Comparison of ENCODE assay signal across 20 cellular contexts in the genomic region with DNA sequence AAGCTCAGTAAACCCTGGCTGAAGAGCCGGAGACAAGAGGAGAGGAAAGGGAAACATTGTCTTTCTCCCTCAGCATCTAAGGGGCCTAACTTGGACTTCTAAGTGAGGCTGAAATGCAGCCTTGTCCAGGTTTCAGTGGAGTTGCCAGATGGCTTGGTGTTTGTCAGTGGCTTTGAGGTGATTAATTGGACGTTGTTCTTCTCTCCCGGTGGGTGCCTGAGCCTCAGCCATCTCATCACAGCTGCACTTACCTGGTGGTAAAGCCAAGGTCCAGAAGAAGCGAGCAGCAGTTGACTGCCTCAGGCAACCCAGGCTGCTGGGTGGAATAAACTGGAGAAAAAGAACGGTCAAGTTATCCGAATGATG.
"Had no signal": no experiment of that assay in that cellular context is flagged by ENCODE, and none has a peak within 500 bp of the region (broad histone marks: within the 10 kb centered on the region; RNA-seq: fewer than 3 reads in every experiment).

No MANE protein-coding gene starts in this region.

- H3K9me3 Mint-ChIP-seq: activated naive CD4-positive, alpha-beta T cell treated with anti-CD3 and anti-CD28 coated beads, Interleukin-2, amount 50 U/mL, for 24 hours; activated T-cell treated with anti-CD3 and anti-CD28 coated beads, Interleukin-2, amount 50 U/mL, for 24 hours; natural killer cell had no signal

- H3K4me1 ChIP-seq: adrenal gland, colonic mucosa, esophagus squamous epithelium, foreskin keratinocyte, thyroid gland had no signal

- H3K4me1 Mint-ChIP-seq: activated CD8-positive, alpha-beta memory T cell treated with anti-CD3 and anti-CD28 coated beads, Interleukin-2, amount 10 ng/mL, durations not matched to agents 7 days and 5 days; activated naive CD4-positive, alpha-beta T cell treated with anti-CD3 and anti-CD28 coated beads, Interleukin-2, amount 50 U/mL, for 24 hours; memory B cell; natural killer cell had no signal

- FAIRE-seq: urothelium cell line had no signal

- H3K36me3 Mint-ChIP-seq: activated CD4-positive, alpha-beta memory T cell treated with anti-CD3 and anti-CD28 coated beads for 36 hours; activated CD8-positive, alpha-beta memory T cell treated with anti-CD3 and anti-CD28 coated beads, Interleukin-2, amount 10 ng/mL, durations not matched to agents 7 days and 5 days; activated naive CD4-positive, alpha-beta T cell treated with anti-CD3 and anti-CD28 coated beads, Interleukin-2, amount 50 U/mL, for 24 hours; memory B cell; natural killer cell had no signal

- H3K4me3 ChIP-seq: adrenal gland, cardiac muscle cell, colonic mucosa, esophagus squamous epithelium, thyroid gland had no signal

- H3K36me3 ChIP-seq: adrenal gland, cardiac muscle cell, colonic mucosa, esophagus squamous epithelium, thyroid gland had no signal

- H3K27ac ChIP-seq: adrenal gland, cardiac muscle cell, colonic mucosa, esophagus squamous epithelium, foreskin keratinocyte, thyroid gland, VCaP had no signal

- ATAC-seq: activated CD8-positive, alpha-beta memory T cell treated with anti-CD3 and anti-CD28 coated beads, Interleukin-2, amount 10 ng/mL, durations not matched to agents 7 days and 5 days; left ventricle myocardium superior; natural killer cell had no signal

- H3K27ac Mint-ChIP-seq: activated CD4-positive, alpha-beta memory T cell treated with anti-CD3 and anti-CD28 coated beads for 36 hours; activated CD8-positive, alpha-beta memory T cell treated with anti-CD3 and anti-CD28 coated beads, Interleukin-2, amount 10 ng/mL, durations not matched to agents 7 days and 5 days; activated naive CD4-positive, alpha-beta T cell treated with anti-CD3 and anti-CD28 coated beads, Interleukin-2, amount 50 U/mL, for 24 hours; activated T-cell treated with anti-CD3 and anti-CD28 coated beads, Interleukin-2, amount 50 U/mL, for 24 hours; memory B cell; natural killer cell had no signal

- H3K27me3 ChIP-seq: adrenal gland, cardiac muscle cell, colonic mucosa, thyroid gland had no signal

- DNase-seq: activated CD4-positive, alpha-beta memory T cell treated with anti-CD3 and anti-CD28 coated beads for 36 hours; activated CD8-positive, alpha-beta memory T cell treated with anti-CD3 and anti-CD28 coated beads, Interleukin-2, amount 10 ng/mL, durations not matched to agents 7 days and 5 days; activated effector memory CD4-positive, alpha-beta T cell treated with Interleukin-2 at 50 U/mL for 16 hours; activated T-cell treated with anti-CD3 and anti-CD28 coated beads, Interleukin-2, amount 50 U/mL, for 24 hours; adrenal gland; colonic mucosa; effector CD4-positive, alpha-beta T cell; esophagus squamous epithelium; foreskin keratinocyte; left ventricle myocardium superior; natural killer cell; retina; T-helper 9 cell; thyroid gland had no signal

- H3K4me3 Mint-ChIP-seq: activated CD4-positive, alpha-beta memory T cell treated with anti-CD3 and anti-CD28 coated beads for 36 hours; activated CD8-positive, alpha-beta memory T cell treated with anti-CD3 and anti-CD28 coated beads, Interleukin-2, amount 10 ng/mL, durations not matched to agents 7 days and 5 days; activated naive CD4-positive, alpha-beta T cell treated with anti-CD3 and anti-CD28 coated beads, Interleukin-2, amount 50 U/mL, for 24 hours; activated T-cell treated with anti-CD3 and anti-CD28 coated beads, Interleukin-2, amount 50 U/mL, for 24 hours; memory B cell; natural killer cell; stimulated activated naive B cell treated with anti-CD40 and anti-IgM and Interleukin-4, amounts not matched to agents 10 μg/mL and 1 μg/mL and 100 μg/mL, for 72 hours had no signal

- H3K9me3 ChIP-seq: adrenal gland, colonic mucosa, thyroid gland had no signal
